ENCODE assay signal across 15 cellular contexts in the genomic region with DNA sequence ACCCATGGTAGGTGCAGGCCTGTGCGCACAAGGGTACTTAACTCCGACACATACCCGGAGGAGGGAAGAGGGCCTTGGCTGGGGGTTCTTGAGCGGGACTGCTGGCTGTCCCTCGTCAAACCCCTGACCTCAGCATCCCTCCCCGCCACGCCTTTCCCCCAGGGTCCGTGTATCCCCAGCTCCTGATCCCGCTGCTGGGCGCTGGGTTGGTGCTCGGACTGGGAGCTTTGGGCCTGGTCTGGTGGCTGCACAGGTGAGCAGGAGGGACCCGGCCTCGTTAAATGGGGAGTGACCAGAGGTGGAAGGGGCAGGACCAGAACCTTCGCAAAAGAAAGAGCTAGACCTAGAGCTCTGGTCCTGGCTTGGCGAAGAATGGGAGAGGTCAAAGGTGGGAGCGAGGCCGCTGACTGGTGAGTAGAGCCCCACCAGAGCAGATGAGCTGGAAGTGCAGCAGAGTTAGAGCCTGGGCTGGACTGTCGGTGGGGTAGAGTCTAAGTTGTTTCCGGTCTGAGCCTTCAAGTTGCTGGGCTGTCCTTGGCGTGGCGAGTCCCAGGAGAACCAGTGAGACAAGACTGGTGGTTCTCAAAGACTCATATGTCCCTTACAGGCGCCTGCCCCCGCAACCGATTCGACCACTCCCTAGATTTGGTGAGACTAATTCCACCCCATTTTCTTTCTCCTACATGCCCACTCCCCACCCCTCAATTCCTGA. TPM values are rescaled to one million over a fixed set of nuclear protein-coding genes. Genes with fewer than 3 reads are reported as not detected.
A peak's percentile ranks its signal among the peaks of the same experiment; 100 is the strongest.
DNase-seq lines count a peak whose midpoint lies in the region; ATAC-seq and TF ChIP-seq lines count a peak whose summit lies in the region.
"Had no signal": no experiment of that assay in that cellular context is flagged by ENCODE, and none has a peak within 500 bp of the region (broad histone marks: within the 10 kb centered on the region; RNA-seq: fewer than 3 reads in every experiment).

No MANE protein-coding gene starts in this region.

- peaks cover 0 to 18% of the 10 kb centered on the region in 2 experiments; a peak in 2 of 4 replicates for H3K79me1 ChIP-seq in IMR-90 (ENCODE audit: low read depth in 1 of 2, low read length in 2 of 2)
- H3K79me1 ChIP-seq in neuronal stem cell (ENCODE audit: low read depth, low read length), result peaks cover 7% of the 10 kb centered on the region

- H3K27me3 ChIP-seq in BLaER1 (no peaks in the 10 kb centered on the region), IMR-90 (ENCODE audit: control insufficient read depth, insufficient read depth, low read length) (no peaks in the 10 kb centered on the region; the same call in 1 of the 2 replicates), left ventricle myocardium inferior (ENCODE audit: low read depth) (no peaks in the 10 kb centered on the region), neuronal stem cell (ENCODE audit: control insufficient read depth in 3 of 3, insufficient read depth in 3 of 3, low read depth in 1 of 3, low read length in 3 of 3) (no peaks in the 10 kb centered on the region)

- H3K4ac ChIP-seq in IMR-90 (ENCODE audit: low read depth, low read length), result no peak overlapping the region
- no peak overlapping the region for H3K4ac ChIP-seq in neuronal stem cell (ENCODE audit: low read length)

- WGBS in IMR-90 (ENCODE audit: extremely low coverage in 2 of 2, insufficient read length in 1 of 2), 2 experiments, result 98% methylated on average over 7 of the region's 25 CpGs; no CpG with 5 or more reads in 1 of the 2 experiments
- whole genome bisulfite sequencing in neuronal stem cell (ENCODE audit: extremely low coverage in 2 of 2, insufficient read length in 2 of 2, insufficient replicate concordance in 1 of 2), 2 donors, result no CpG with 5 or more reads among the region's 25 CpGs

- H3K14ac ChIP-seq in IMR-90 (replicated peaks; ENCODE audit: low read depth, low read length) (no peak overlapping the region), neuronal stem cell (ENCODE audit: low read length) (no peak overlapping the region)

- H4K5ac ChIP-seq in IMR-90 (ENCODE audit: low read depth, low read length), result no peak overlapping the region

- H2BK12ac ChIP-seq in neuronal stem cell (ENCODE audit: low read length), result no peak overlapping the region

- H2AFZ ChIP-seq in IMR-90 (replicated peaks; ENCODE audit: low read length, poor library complexity) (no peak overlapping the region), neuronal stem cell (ENCODE audit: low read length) (no peak overlapping the region)

- in situ Hi-C loops in IMR-90 (cut with MboI; ENCODE audit: low sequenced_read_pairs), result no loop called here

- H3K4me1 ChIP-seq in BLaER1, result peaks cover 79% of the 10 kb centered on the region
- H3K4me1 ChIP-seq in IMR-90 (ENCODE audit: control insufficient read depth, insufficient read depth, low read length), result peaks cover 3% of the 10 kb centered on the region
- H3K4me1 ChIP-seq in left ventricle myocardium inferior, result peaks cover 16% of the 10 kb centered on the region
- H3K4me1 ChIP-seq in neuronal stem cell (ENCODE audit: control insufficient read depth in 2 of 2, insufficient read depth in 1 of 2, low read depth in 1 of 2, low read length in 2 of 2), result peaks cover 4 to 5% of the 10 kb centered on the region in 2 donors

- H3K36me3 ChIP-seq in BLaER1, result peaks cover 34% of the 10 kb centered on the region
- peaks cover 20% of the 10 kb centered on the region for H3K36me3 ChIP-seq in IMR-90 (ENCODE audit: control insufficient read depth, insufficient read depth, low read length)
- H3K36me3 ChIP-seq in left ventricle myocardium inferior, result peaks cover 27% of the 10 kb centered on the region
- peaks cover 32 to 46% of the 10 kb centered on the region in 2 donors for H3K36me3 ChIP-seq in neuronal stem cell (replicated peaks in 1 of 2; ENCODE audit: control insufficient read depth in 2 of 2, insufficient read depth in 2 of 2, low read length in 2 of 2)

- TF ChIP-seq CTCF in IMR-90 (conservative IDR thresholded peaks at IDR 0.05; ENCODE audit: low read depth, low read length) (no peak), left ventricle myocardium inferior (IDR thresholded peaks at IDR 0.05; ENCODE audit: borderline replicate concordance) (no peak)

- H4K91ac ChIP-seq in IMR-90 (ENCODE audit: insufficient read depth, low read depth, low read length), result no peak overlapping the region
- no peak overlapping the region for H4K91ac ChIP-seq in neuronal stem cell (ENCODE audit: low read depth, low read length, poor library complexity)

- peak overlapping the region; percentile 56 for H3K4me3 ChIP-seq in BLaER1
- H3K4me3 ChIP-seq in IMR-90 (ENCODE audit: insufficient read depth, low read depth, low read length), result no peak overlapping the region
- no peak overlapping the region for H3K4me3 ChIP-seq in left ventricle myocardium inferior
- no peak overlapping the region for H3K4me3 ChIP-seq in neuronal stem cell (ENCODE audit: low read length in 2 of 2)

- H3K27ac ChIP-seq in BLaER1 (peak overlapping the region; percentile 83), IMR-90 (ENCODE audit: insufficient read depth, low read length) (no peak overlapping the region), left ventricle myocardium inferior (replicated peaks) (peak overlapping the region; percentile 46), neuronal stem cell (replicated peaks; ENCODE audit: low read length) (no peak overlapping the region)

- ATAC-seq in IMR-90 (ENCODE audit: low read depth) (no peak), HG03175 (IDR thresholded peaks at IDR 0.05; ENCODE audit: unreplicated experiment) (no peak)
- ATAC-seq: HCT116, PC-3 had no signal

- BruUV-seq in IMR-90 (replicated peaks; lab: Mats Ljungman, UMichigan), result no TSS peak

- no peak overlapping the region for H2BK20ac ChIP-seq in IMR-90 (ENCODE audit: low read depth, low read length)

- no peak overlapping the region for H2BK120ac ChIP-seq in IMR-90 (ENCODE audit: low read depth, low read length)
- no peak overlapping the region for H2BK120ac ChIP-seq in neuronal stem cell (ENCODE audit: low read depth, low read length)

- no peak for DNase-seq in IMR-90
- no peak for DNase-seq in left ventricle myocardium inferior
- no peak for DNase-seq in neuronal stem cell (ENCODE audit: low spot score)
- DNase-seq in cerebellar cortex (ENCODE audit: low spot score), result no peak
- no peak for DNase-seq in LoVo (ENCODE audit: low spot score)
- DNase-seq: NCI-H1694, NCI-H2107, NCI-H226, PC-3 had no signal

- CTCF ChIA-PET in IMR-90 (lab: Yijun Ruan, JAX), result no interaction called here

- dilution Hi-C loops in IMR-90 (cut with HindIII; ENCODE audit: low sequenced_read_pairs, unreplicated experiment), result no loop called here

- peaks cover 47% of the 10 kb centered on the region for H4K20me1 ChIP-seq in BLaER1
- peaks cover 2% of the 10 kb centered on the region; the same call in 1 of the 2 replicates for H4K20me1 ChIP-seq in IMR-90 (ENCODE audit: insufficient read depth, low read length)

- H3K9me1 ChIP-seq in IMR-90 (ENCODE audit: insufficient read depth, low read length), result peaks cover 4% of the 10 kb centered on the region; the same call in 1 of the 2 replicates

- H3K9ac ChIP-seq in BLaER1 (peak overlapping the region; percentile 55; the same call in 1 of the 2 replicates), IMR-90 (ENCODE audit: low read depth, low read length) (no peak overlapping the region), neuronal stem cell (ENCODE audit: low read depth, low read length, poor library complexity) (peak overlapping the region; percentile 36)

- H2AK5ac ChIP-seq in IMR-90 (ENCODE audit: low read depth, low read length) (no peak overlapping the region), neuronal stem cell (ENCODE audit: low read depth, low read length) (no peak overlapping the region)

- no peak for TF ChIP-seq RAD21 in IMR-90 (IDR thresholded peaks at IDR 0.05; ENCODE audit: low read length)

- H4K8ac ChIP-seq in IMR-90 (ENCODE audit: low read depth in 2 of 2, low read length in 2 of 2) (no peak overlapping the region), neuronal stem cell (ENCODE audit: low read depth, low read length) (no peak overlapping the region)

- peak overlapping the region; percentile 1 for H2AK9ac ChIP-seq in IMR-90 (replicated peaks; ENCODE audit: low read depth, low read length, poor library complexity)

- no peak overlapping the region for H2BK5ac ChIP-seq in IMR-90 (ENCODE audit: low read depth, low read length, poor library complexity, severe bottlenecking)
- H2BK5ac ChIP-seq in neuronal stem cell (ENCODE audit: low read length), result peak overlapping the region; percentile 57

- POLR2A ChIA-PET in IMR-90 (lab: Charles Lee; ENCODE audit: unreplicated experiment), result interaction anchor here (0.6 kb wide), 1 partner anchor 10 kb away, joined by 3 read pairs; no protein-coding TSS in a partner anchor

- intact Hi-C loops in IMR-90 (cut with micrococcal nuclease) (no loop called here), left ventricle myocardium inferior (cut with micrococcal nuclease) (no loop called here)

- H3K18ac ChIP-seq in IMR-90 (ENCODE audit: low read depth, low read length), result no peak overlapping the region
- H3K18ac ChIP-seq in neuronal stem cell (ENCODE audit: low read length), result peak overlapping the region; percentile 49

- H3K4me2 ChIP-seq in BLaER1 (peak overlapping the region; percentile 99), IMR-90 (ENCODE audit: low read depth, low read length) (no peak overlapping the region), neuronal stem cell (ENCODE audit: insufficient read depth, low read length, poor library complexity, severe bottlenecking) (no peak overlapping the region)

- TF ChIP-seq POLR2A in IMR-90 (IDR thresholded peaks at IDR 0.05; ENCODE audit: low read depth, low read length), result no peak

- H3K23ac ChIP-seq in IMR-90 (ENCODE audit: low read depth, low read length), result no peak overlapping the region
- peak overlapping the region; percentile 57 for H3K23ac ChIP-seq in neuronal stem cell (ENCODE audit: low read depth, low read length, poor library complexity)

- H3K56ac ChIP-seq in IMR-90 (ENCODE audit: extremely low read depth, insufficient read depth, low read length), result no peak overlapping the region

- no peaks in the 10 kb centered on the region for H3K9me3 ChIP-seq in BLaER1
- no peaks in the 10 kb centered on the region for H3K9me3 ChIP-seq in IMR-90 (ENCODE audit: control insufficient read depth, insufficient read depth, low read length)
- no peaks in the 10 kb centered on the region for H3K9me3 ChIP-seq in left ventricle myocardium inferior (replicated peaks)
- H3K9me3 ChIP-seq in neuronal stem cell (replicated peaks in 1 of 2; ENCODE audit: control insufficient read depth in 2 of 2, insufficient read depth in 1 of 2, low read depth in 1 of 2, low read length in 2 of 2), result no peaks in the 10 kb centered on the region

- H2BK15ac ChIP-seq in IMR-90 (ENCODE audit: low read depth, low read length), result no peak overlapping the region
- H2BK15ac ChIP-seq in neuronal stem cell (ENCODE audit: low read length), result no peak overlapping the region

RNA-seq across cellular contexts. Expression of a gene that starts 1.0 kb away (rescaled TPM):
- total RNA-seq in IMR-90 (2012; rRNA removed) (not detected in 2 replicates), left ventricle myocardium inferior (0.19 TPM)
- polyA plus RNA-seq in IMR-90 (2012; rRNA removed), result not detected in 2 replicates
- polyA plus RNA-seq in IMR-90 (2012; cell fraction: cytosol; rRNA removed), result not detected in 2 replicates
- 0.03 TPM in 1 of 2 replicates, not detected in the other for polyA plus RNA-seq in IMR-90 (2012; cell fraction: nucleus; rRNA removed; ENCODE audit: low replicate concordance)
- not detected for polyA plus RNA-seq in neuronal stem cell (2013, experiment 1 of 2)
- polyA plus RNA-seq in neuronal stem cell (2013, experiment 2 of 2), result not detected
- total RNA-seq: PC-3 had no signal
- polyA plus RNA-seq: AG04450, BJ had no signal

RNA-seq across cellular contexts. Expression of a gene that starts 2.6 kb away (rescaled TPM):
- total RNA-seq in IMR-90 (2012; rRNA removed) (not detected in 2 replicates), left ventricle myocardium inferior (not detected)
- polyA plus RNA-seq in IMR-90 (2012; rRNA removed), result not detected in 2 replicates
- polyA plus RNA-seq in IMR-90 (2012; cell fraction: cytosol; rRNA removed), result not detected in 2 replicates
- polyA plus RNA-seq in IMR-90 (2012; cell fraction: nucleus; rRNA removed; ENCODE audit: low replicate concordance), result 0.26 and 0.48 TPM in 2 replicates
- 0.57 TPM for polyA plus RNA-seq in neuronal stem cell (2013, experiment 1 of 2)
- polyA plus RNA-seq in neuronal stem cell (2013, experiment 2 of 2), result 0.66 TPM
- polyA plus RNA-seq: AG04450, BJ, IgD-negative memory B cell had no signal

RNA-seq across cellular contexts. Expression of a gene that starts 5.0 kb away (rescaled TPM):
- total RNA-seq in IMR-90 (2012; rRNA removed) (40.0 and 40.7 TPM in 2 replicates), left ventricle myocardium inferior (36.1 TPM)
- polyA plus RNA-seq in IMR-90 (2012; rRNA removed), result 57.9 and 58.4 TPM in 2 replicates
- polyA plus RNA-seq in IMR-90 (2012; cell fraction: cytosol; rRNA removed), result 82.7 and 118 TPM in 2 replicates
- 29.0 and 72.3 TPM in 2 replicates for polyA plus RNA-seq in IMR-90 (2012; cell fraction: nucleus; rRNA removed; ENCODE audit: low replicate concordance)
- 115 TPM for polyA plus RNA-seq in neuronal stem cell (2013, experiment 1 of 2)
- polyA plus RNA-seq in neuronal stem cell (2013, experiment 2 of 2), result 115 TPM

RNA-seq across cellular contexts. Expression of a gene that starts 9.0 kb away (rescaled TPM):
- total RNA-seq in IMR-90 (2012; rRNA removed) (not detected in 2 replicates), left ventricle myocardium inferior (not detected)
- polyA plus RNA-seq in IMR-90 (2012; rRNA removed), result not detected in 2 replicates
- not detected in 2 replicates for polyA plus RNA-seq in IMR-90 (2012; cell fraction: cytosol; rRNA removed)
- polyA plus RNA-seq in IMR-90 (2012; cell fraction: nucleus; rRNA removed; ENCODE audit: low replicate concordance), result not detected in 2 replicates
- not detected for polyA plus RNA-seq in neuronal stem cell (2013, experiment 1 of 2)
- polyA plus RNA-seq in neuronal stem cell (2013, experiment 2 of 2), result not detected
- total RNA-seq: PC-3 had no signal
- polyA plus RNA-seq: AG04450, BJ, IgD-negative memory B cell had no signal

RNA-seq across cellular contexts. Expression of a gene that starts 12.2 kb away (rescaled TPM):
- total RNA-seq in IMR-90 (2012; rRNA removed) (992 and 1,185 TPM in 2 replicates), left ventricle myocardium inferior (78.0 TPM)
- polyA plus RNA-seq in IMR-90 (2012; rRNA removed), result 692 and 706 TPM in 2 replicates
- 504 and 583 TPM in 2 replicates for polyA plus RNA-seq in IMR-90 (2012; cell fraction: cytosol; rRNA removed)
- 164 and 178 TPM in 2 replicates for polyA plus RNA-seq in IMR-90 (2012; cell fraction: nucleus; rRNA removed; ENCODE audit: low replicate concordance)
- 220 TPM for polyA plus RNA-seq in neuronal stem cell (2013, experiment 1 of 2)
- 216 TPM for polyA plus RNA-seq in neuronal stem cell (2013, experiment 2 of 2)

Comparison
In these comparisons a context has a peak if more than half of its experiments do, and no peak if none do; other contexts are left out.
1. H3K27ac ChIP-seq: peak in BLaER1 (single experiment) and left ventricle myocardium inferior (single experiment); none in IMR-90 (single experiment) and neuronal stem cell (single experiment).